Comparison of ENCODE assay signal across 26 cellular contexts in genomic region chr11:126776125-126776524, GRCh38.
"Had no signal": no experiment of that assay in that cellular context is flagged by ENCODE, and none has a peak within 500 bp of the region (broad histone marks: within the 10 kb centered on the region; RNA-seq: fewer than 3 reads in every experiment).

No MANE protein-coding gene starts in this region.

- DNase-seq: activated CD4-positive, alpha-beta T cell treated with anti-CD3 and anti-CD28 coated beads, Interleukin-2, amount 10 ng/mL, durations not matched to agents 24 days and 14 days; activated CD4-positive, alpha-beta T cell treated with anti-CD3 and anti-CD28 coated beads, Interleukin-2, amount 50 U/mL, for 4 hours; activated CD8-positive, alpha-beta T cell treated with anti-CD3 and anti-CD28 coated beads for 36 hours; activated effector memory CD4-positive, alpha-beta T cell treated with anti-CD3 and anti-CD28 coated beads, Interleukin-2, amount 50 U/mL, for 16 hours; activated naive CD4-positive, alpha-beta T cell; activated naive CD4-positive, alpha-beta T cell treated with anti-CD3 and anti-CD28 coated beads, Interleukin-2, amount 50 U/mL, for 16 hours; activated naive CD8-positive, alpha-beta T cell treated with anti-CD3 and anti-CD28 coated beads for 36 hours; activated T-cell treated with anti-CD3 and anti-CD28 coated beads, Interleukin-2, amount 50 U/mL, for 1 hour; activated T-cell treated with anti-CD3 and anti-CD28 coated beads, Interleukin-2, amount 50 U/mL, for 72 hours; amniotic stem cell; aorta; Karpas-422; KBM-7; NCI-H1105; NCI-H1417 treated with DMSO at 0.1 percent for 48 hours; NCI-H1930; NCI-H2081 treated with DMSO at 0.1 percent for 48 hours; NCI-H345; NCI-H526 treated with DMSO at 0.1 percent for 48 hours; NCI-H774; SHP77 treated with DMSO at 0.1 percent for 48 hours; SK-N-SH had no signal

- H3K4me3 ChIP-seq: cardiac muscle cell, SJSA1 had no signal

- H3K36me3 ChIP-seq: cardiac muscle cell, SJSA1 had no signal

- ATAC-seq: activated CD8-positive, alpha-beta T cell treated with anti-CD3 and anti-CD28 coated beads for 36 hours; activated T-cell treated with anti-CD3 and anti-CD28 coated beads, Interleukin-2, amount 50 U/mL, for 72 hours; activated T-helper 17 cell treated with anti-CD3 and anti-CD28 coated beads, Interleukin-2, amount 50 U/mL, for 72 hours; Panc1 had no signal

- H3K27ac ChIP-seq: cardiac muscle cell, SJSA1 had no signal

- H3K9me3 ChIP-seq: SJSA1, SK-N-SH had no signal

- H3K4me1 ChIP-seq: SJSA1 had no signal

- H3K27me3 ChIP-seq: SJSA1 had no signal
